Comparison of ENCODE assay signal across 19 cellular contexts in genomic region chr18:59202258-59202820, GRCh38. TPM values are rescaled to one million over a fixed set of nuclear protein-coding genes. Genes with fewer than 3 reads are reported as not detected.
"Had no signal": no experiment of that assay in that cellular context is flagged by ENCODE, and none has a peak within 500 bp of the region (broad histone marks: within the 10 kb centered on the region; RNA-seq: fewer than 3 reads in every experiment).

No MANE protein-coding gene starts in this region.

- DNase-seq: activated CD4-positive, alpha-beta memory T cell treated with anti-CD3 and anti-CD28 coated beads, Interleukin-2, amount 10 ng/mL, durations not matched to agents 7 days and 5 days; activated naive CD4-positive, alpha-beta T cell; hypothalamus; immature natural killer cell; left cardiac atrium; mucosa of descending colon; naive thymus-derived CD8-positive, alpha-beta T cell; posterior cingulate gyrus; stimulated activated CD4-positive, alpha-beta T cell treated with anti-CD3 and anti-CD28 coated beads, Interleukin-15, amount 100 ng/mL, for 24 hours; stimulated activated CD4-positive, alpha-beta T cell treated with anti-CD3 and anti-CD28 coated beads, Interleukin-4, amount 100 ng/mL, for 24 hours; stomach had no signal

- H3K4me1 ChIP-seq: ascending aorta, stomach had no signal

- H3K36me3 Mint-ChIP-seq: immature natural killer cell; naive thymus-derived CD8-positive, alpha-beta T cell had no signal

- H3K27me3 ChIP-seq: ascending aorta had no signal

- H3K4me3 ChIP-seq: ascending aorta, mucosa of descending colon, stomach, thoracic aorta had no signal

- H3K27ac ChIP-seq: ascending aorta, neutrophil, stomach, thoracic aorta had no signal

- ATAC-seq: activated CD4-positive, CD25-positive, alpha-beta regulatory T cell treated with anti-CD3 and anti-CD28 coated beads, Interleukin-2, amount 50 U/mL, for 24 hours; esophagus mucosa; left cardiac atrium; mucosa of descending colon; naive thymus-derived CD8-positive, alpha-beta T cell had no signal

- H3K27ac Mint-ChIP-seq: activated CD4-positive, alpha-beta memory T cell treated with anti-CD3 and anti-CD28 coated beads, Interleukin-2, amount 10 ng/mL, durations not matched to agents 7 days and 5 days; immature natural killer cell; naive thymus-derived CD8-positive, alpha-beta T cell had no signal

- H3K36me3 ChIP-seq: ascending aorta, neutrophil, stomach, thoracic aorta had no signal

- H3K4me1 Mint-ChIP-seq: activated CD4-positive, alpha-beta memory T cell treated with anti-CD3 and anti-CD28 coated beads, Interleukin-2, amount 10 ng/mL, durations not matched to agents 7 days and 5 days; immature natural killer cell; naive thymus-derived CD8-positive, alpha-beta T cell had no signal

- H3K4me3 Mint-ChIP-seq: activated CD4-positive, alpha-beta memory T cell treated with anti-CD3 and anti-CD28 coated beads, Interleukin-2, amount 10 ng/mL, durations not matched to agents 7 days and 5 days; immature natural killer cell; naive thymus-derived CD8-positive, alpha-beta T cell had no signal

- H3K9me3 ChIP-seq: ascending aorta, mucosa of descending colon, neutrophil, stomach, thoracic aorta had no signal

- H3K9me3 Mint-ChIP-seq: activated CD4-positive, alpha-beta memory T cell treated with anti-CD3 and anti-CD28 coated beads, Interleukin-2, amount 10 ng/mL, durations not matched to agents 7 days and 5 days had no signal

RNA-seq across cellular contexts. Expression of gene GRP, which starts 17.6 kb away (rescaled TPM):
- total RNA-seq: activated CD4-positive, alpha-beta memory T cell treated with anti-CD3 and anti-CD28 coated beads, Interleukin-2, amount 10 ng/mL, durations not matched to agents 7 days and 5 days; ascending aorta; esophagus mucosa; left cardiac atrium; lung microvascular endothelial cell; naive thymus-derived CD8-positive, alpha-beta T cell; skeletal muscle tissue; thoracic aorta; urinary bladder had no signal
- polyA plus RNA-seq: immature natural killer cell; naive thymus-derived CD8-positive, alpha-beta T cell; urinary bladder had no signal
